ENCODE assay signal across 17 cellular contexts in the genomic region with DNA sequence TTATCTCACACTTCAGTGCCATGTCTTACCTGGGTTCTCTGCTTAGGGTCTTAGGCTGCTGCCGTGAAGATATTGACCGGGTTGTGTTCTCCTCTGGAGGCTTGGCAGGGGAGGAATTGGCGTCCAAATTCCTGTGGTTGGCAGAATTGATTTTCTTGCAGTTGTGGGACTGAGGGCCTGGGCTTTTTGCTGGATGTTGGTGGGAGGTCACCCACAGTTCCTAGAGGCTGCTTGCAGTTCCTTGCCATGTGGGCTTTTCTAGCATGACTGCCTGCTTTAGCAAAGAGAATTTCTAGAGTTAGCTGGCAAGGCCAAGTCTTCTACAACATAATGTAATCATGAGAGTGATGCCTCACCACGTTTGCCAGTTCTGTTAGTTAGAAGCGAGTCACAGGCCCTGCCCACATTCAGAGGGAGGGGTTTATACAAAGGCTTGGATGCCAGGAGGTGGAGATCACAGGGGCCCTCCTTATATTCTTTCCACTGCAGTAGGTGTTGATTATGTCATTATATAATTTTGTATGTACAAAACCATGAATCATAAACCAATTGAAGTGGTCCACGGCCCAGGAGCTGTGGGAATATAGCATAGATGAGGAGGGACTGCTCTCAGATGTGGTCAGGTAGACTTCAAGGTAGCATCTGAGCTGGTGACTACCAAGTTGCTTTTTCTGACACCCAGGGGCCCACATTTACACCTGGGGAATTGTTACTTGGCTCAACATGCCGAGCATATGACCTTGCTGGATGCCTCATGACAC. TPM values are rescaled to one million over a fixed set of nuclear protein-coding genes. Genes with fewer than 3 reads are reported as not detected.
DNase-seq lines count a peak whose midpoint lies in the region; ATAC-seq and TF ChIP-seq lines count a peak whose summit lies in the region.
"Had no signal": no experiment of that assay in that cellular context is flagged by ENCODE, and none has a peak within 500 bp of the region (broad histone marks: within the 10 kb centered on the region; RNA-seq: fewer than 3 reads in every experiment).

No MANE protein-coding gene starts in this region.

- CTCF ChIA-PET in activated CD8-positive, alpha-beta memory T cell treated with anti-CD3 and anti-CD28 coated beads, Interleukin-2, amount 10 ng/mL, durations not matched to agents 7 days and 5 days (lab: Charles Lee): interaction anchor here (0.6 to 3.4 kb wide), 2 partner anchors 64 to 1458 kb away, joined by 3 to 11 read pairs; a partner anchor contains a TSS

- H3K27me3 ChIP-seq in foreskin keratinocyte (peaks cover 18% of the 10 kb centered on the region), SJCRH30 (0 out of 2 replicates have a peak, but pooled peaks cover 3% of the 10 kb centered on the region)
- H3K27me3 ChIP-seq: Peyer's patch had no signal

- no peaks in the 10 kb centered on the region for H3K36me3 ChIP-seq in SJCRH30
- H3K36me3 ChIP-seq: Peyer's patch, tibial artery had no signal

- DNase-seq in ACHN (peak; percentile 7), COR-L47 (lab: John Stamatoyannopoulos, UW) (peak; percentile 9), RKO (ENCODE audit: low spot score) (peak; percentile 8), foreskin keratinocyte (peak in 1 of 2 donors; percentile 23), SJCRH30 (no peak)
- DNase-seq in stimulated activated effector memory CD8-positive, alpha-beta T cell treated with anti-CD3 and anti-CD28 coated beads, Interleukin-12 subunit alpha, Interleukin-12 subunit beta, amount 100 ng/mL, for 72 hours (ENCODE audit: low spot score in 2 of 2): no peak
- DNase-seq in activated CD8-positive, alpha-beta memory T cell treated with anti-CD3 and anti-CD28 coated beads, Interleukin-2, amount 10 ng/mL, durations not matched to agents 7 days and 5 days: no peak
- DNase-seq: effector CD8-positive, alpha-beta T cell; left cardiac atrium; tibial artery had no signal

- peaks cover 35% of the 10 kb centered on the region for H3K27me3 Mint-ChIP-seq in activated CD8-positive, alpha-beta memory T cell treated with anti-CD3 and anti-CD28 coated beads, Interleukin-2, amount 10 ng/mL, durations not matched to agents 7 days and 5 days

- no peak overlapping the region for H3K27ac Mint-ChIP-seq in stimulated activated effector memory CD8-positive, alpha-beta T cell treated with anti-CD3 and anti-CD28 coated beads, Interleukin-12 subunit alpha, Interleukin-12 subunit beta, amount 100 ng/mL, for 72 hours
- no peak overlapping the region for H3K27ac Mint-ChIP-seq in activated CD8-positive, alpha-beta memory T cell treated with anti-CD3 and anti-CD28 coated beads, Interleukin-2, amount 10 ng/mL, durations not matched to agents 7 days and 5 days

- H3K9me3 Mint-ChIP-seq in stimulated activated effector memory CD8-positive, alpha-beta T cell treated with anti-CD3 and anti-CD28 coated beads, Interleukin-12 subunit alpha, Interleukin-12 subunit beta, amount 100 ng/mL, for 72 hours: peaks cover 6% of the 10 kb centered on the region
- peaks cover 4% of the 10 kb centered on the region for H3K9me3 Mint-ChIP-seq in activated CD8-positive, alpha-beta memory T cell treated with anti-CD3 and anti-CD28 coated beads, Interleukin-2, amount 10 ng/mL, durations not matched to agents 7 days and 5 days (ENCODE audit: low read depth)

- no peak for TF ChIP-seq CTCF in foreskin keratinocyte (conservative IDR thresholded peaks at IDR 0.05)

- H3K4me3 Mint-ChIP-seq in stimulated activated effector memory CD8-positive, alpha-beta T cell treated with anti-CD3 and anti-CD28 coated beads, Interleukin-12 subunit alpha, Interleukin-12 subunit beta, amount 100 ng/mL, for 72 hours: no peak overlapping the region
- no peak overlapping the region for H3K4me3 Mint-ChIP-seq in activated CD8-positive, alpha-beta memory T cell treated with anti-CD3 and anti-CD28 coated beads, Interleukin-2, amount 10 ng/mL, durations not matched to agents 7 days and 5 days

- H3K9me3 ChIP-seq in SJCRH30 (replicated peaks): no peaks in the 10 kb centered on the region

- peaks cover 26% of the 10 kb centered on the region for H3K36me3 Mint-ChIP-seq in stimulated activated effector memory CD8-positive, alpha-beta T cell treated with anti-CD3 and anti-CD28 coated beads, Interleukin-12 subunit alpha, Interleukin-12 subunit beta, amount 100 ng/mL, for 72 hours
- peaks cover 4% of the 10 kb centered on the region for H3K36me3 Mint-ChIP-seq in activated CD8-positive, alpha-beta memory T cell treated with anti-CD3 and anti-CD28 coated beads, Interleukin-2, amount 10 ng/mL, durations not matched to agents 7 days and 5 days

- no peak overlapping the region for H3K4me3 ChIP-seq in SJCRH30
- H3K4me3 ChIP-seq: Peyer's patch, tibial artery had no signal

- in situ Hi-C loops in ACHN (cut with HindIII; ENCODE audit: low pct_ligation_motif_present, low pct_unique_long_range_greater_than_20kb, low sequenced_read_pairs): no loop called here

- H3K4me1 Mint-ChIP-seq in stimulated activated effector memory CD8-positive, alpha-beta T cell treated with anti-CD3 and anti-CD28 coated beads, Interleukin-12 subunit alpha, Interleukin-12 subunit beta, amount 100 ng/mL, for 72 hours: peaks cover 10% of the 10 kb centered on the region
- H3K4me1 Mint-ChIP-seq in activated CD8-positive, alpha-beta memory T cell treated with anti-CD3 and anti-CD28 coated beads, Interleukin-2, amount 10 ng/mL, durations not matched to agents 7 days and 5 days: no peaks in the 10 kb centered on the region

- H3K4me1 ChIP-seq in foreskin keratinocyte: no peaks in the 10 kb centered on the region
- H3K4me1 ChIP-seq in SJCRH30: no peaks in the 10 kb centered on the region
- H3K4me1 ChIP-seq: Peyer's patch had no signal

- H3K27ac ChIP-seq in foreskin keratinocyte (no peak overlapping the region), SJCRH30 (no peak overlapping the region)
- H3K27ac ChIP-seq: HL-60, Peyer's patch, tibial artery had no signal

- ATAC-seq in foreskin keratinocyte (peak; percentile 18), HG03045 (IDR thresholded peaks at IDR 0.05; ENCODE audit: unreplicated experiment) (no peak)
- no peak for ATAC-seq in stimulated activated effector memory CD8-positive, alpha-beta T cell treated with anti-CD3 and anti-CD28 coated beads, Interleukin-12 subunit alpha, Interleukin-12 subunit beta, amount 100 ng/mL, for 72 hours
- ATAC-seq in activated CD8-positive, alpha-beta memory T cell treated with anti-CD3 and anti-CD28 coated beads, Interleukin-2, amount 10 ng/mL, durations not matched to agents 7 days and 5 days: no peak

RNA-seq across cellular contexts. Expression of a gene that starts 6.6 kb away (rescaled TPM):
- not detected in 2 replicates for total RNA-seq in foreskin keratinocyte
- not detected in 2 replicates for polyA plus RNA-seq in foreskin keratinocyte
- not detected in 2 replicates for total RNA-seq in SJCRH30 (2014; rRNA removed; shearing (Covaris generic))
- total RNA-seq in activated CD8-positive, alpha-beta memory T cell treated with anti-CD3 and anti-CD28 coated beads, Interleukin-2, amount 10 ng/mL, durations not matched to agents 7 days and 5 days: not detected
- total RNA-seq: glomerular endothelial cell; left cardiac atrium; M059J; Peyer's patch; pulmonary artery endothelial cell; T-helper 2 cell treated with Interferon-gamma antibody and Interleukin-4, amounts not matched to agents 100 ng/mL and 5 ng/mL, for 36 hours had no signal

RNA-seq across cellular contexts. Expression of a gene that starts 31.5 kb away (rescaled TPM):
- total RNA-seq in foreskin keratinocyte: 0.03 and 0.07 TPM in 2 replicates
- polyA plus RNA-seq in foreskin keratinocyte: 0.01 and 0.02 TPM in 2 replicates
- not detected in 2 replicates for total RNA-seq in SJCRH30 (2014; rRNA removed; shearing (Covaris generic))
- total RNA-seq in activated CD8-positive, alpha-beta memory T cell treated with anti-CD3 and anti-CD28 coated beads, Interleukin-2, amount 10 ng/mL, durations not matched to agents 7 days and 5 days: not detected
- total RNA-seq: pulmonary artery endothelial cell had no signal

RNA-seq across cellular contexts. Expression of a gene that starts 48.3 kb away (rescaled TPM):
- total RNA-seq in foreskin keratinocyte: not detected in 2 replicates
- not detected in 2 replicates for polyA plus RNA-seq in foreskin keratinocyte
- total RNA-seq in SJCRH30 (2014; rRNA removed; shearing (Covaris generic)): not detected in 2 replicates
- not detected for total RNA-seq in activated CD8-positive, alpha-beta memory T cell treated with anti-CD3 and anti-CD28 coated beads, Interleukin-2, amount 10 ng/mL, durations not matched to agents 7 days and 5 days
- total RNA-seq: glomerular endothelial cell; left cardiac atrium; M059J; Peyer's patch; pulmonary artery endothelial cell; T-helper 2 cell treated with Interferon-gamma antibody and Interleukin-4, amounts not matched to agents 100 ng/mL and 5 ng/mL, for 36 hours had no signal

Comparison
In these comparisons a context has a peak if more than half of its experiments do, and no peak if none do; other contexts are left out.
1. DNase-seq: peak in ACHN (single experiment), COR-L47 (single experiment) and RKO (single experiment); none in stimulated activated effector memory CD8-positive, alpha-beta T cell treated with anti-CD3 and anti-CD28 coated beads, Interleukin-12 subunit alpha, Interleukin-12 subunit beta, amount 100 ng/mL, for 72 hours (0 of 2), SJCRH30 (0 of 2) and activated CD8-positive, alpha-beta memory T cell treated with anti-CD3 and anti-CD28 coated beads, Interleukin-2, amount 10 ng/mL, durations not matched to agents 7 days and 5 days (single experiment).